In genomic region chr15:31338879-31339557, GRCh38 we compare ENCODE assay signal across 1 cellular context.
TF ChIP-seq lines count a peak whose summit lies in the region.

No MANE protein-coding gene starts in this region.

TF ChIP-seq in GM12878, 131 proteins besides CTCF, POLR2A, EP300 and RAD21 (continued from another document and continues in another):
- TF ChIP-seq ZBTB4 (CRISPR knock-in tag; IDR thresholded peaks at IDR 0.05) (no peak), LARP7 (IDR thresholded peaks at IDR 0.05) (peak; percentile 49; the same call in 1 of the 2 replicates), ZNF384 (IDR thresholded peaks at IDR 0.05; ENCODE audit: borderline replicate concordance, low read depth, low read length) (peak; percentile 21; the same call in 1 of the 2 replicates), ZBTB33 (IDR thresholded peaks at IDR 0.05) (no peak), SREBF1 (IDR thresholded peaks at IDR 0.05; ENCODE audit: low read length) (no peak), NFIC (IDR thresholded peaks at IDR 0.05; ENCODE audit: low read depth, low read length) (peak; percentile 61; the same call in 1 of the 2 replicates), EED (IDR thresholded peaks at IDR 0.05; ENCODE audit: low read depth) (peak; percentile 92), BHLHE40 (IDR thresholded peaks at IDR 0.05; ENCODE audit: borderline replicate concordance in 1 of 2, low read depth in 2 of 2, low read length in 1 of 2) (peak; percentile 39 to 64; a peak in 2 of 4 replicates), HDAC6 (IDR thresholded peaks at IDR 0.05; ENCODE audit: unreplicated experiment) (no peak), SKIL (IDR thresholded peaks at IDR 0.05; ENCODE audit: low read depth, poor library complexity, severe bottlenecking) (peak; percentile 78), GABPA (IDR thresholded peaks at IDR 0.05; ENCODE audit: low read depth) (no peak), USF2 (IDR thresholded peaks at IDR 0.05; ENCODE audit: borderline replicate concordance, low read depth, low read length) (no peak), JUNB (IDR thresholded peaks at IDR 0.05) (0 out of 2 replicates have a peak, but pooled peaks have one; percentile 14), ZZZ3 (IDR thresholded peaks at IDR 0.05; ENCODE audit: control insufficient read depth, insufficient read length, low read depth) (no peak), RAD51 (IDR thresholded peaks at IDR 0.05) (no peak), ZSCAN29 (IDR thresholded peaks at IDR 0.05) (no peak), SMAD1 (IDR thresholded peaks at IDR 0.05; ENCODE audit: low read depth, partially characterized antibody) (peak; percentile 46), MEF2A (IDR thresholded peaks at IDR 0.05; ENCODE audit: insufficient read depth, low read depth, low read length) (peak; percentile 22; the same call in 1 of the 2 replicates), NRF1 (conservative IDR thresholded peaks at IDR 0.05; ENCODE audit: low read depth, low read length) (no peak), IRF4 (IDR thresholded peaks at IDR 0.05; ENCODE audit: low read depth, low read length) (0 out of 2 replicates have a peak, but pooled peaks have one; percentile 9), ETV6 (conservative IDR thresholded peaks at IDR 0.05 in 1 of 2, IDR thresholded peaks at IDR 0.05 in 1 of 2; ENCODE audit: borderline replicate concordance in 1 of 2, low read depth in 1 of 2) (peak in 1 of 2 experiments; percentile 57; a peak in 1 of 4 replicates), MTA2 (IDR thresholded peaks at IDR 0.05; ENCODE audit: low read depth) (peak; percentile 67; the same call in 1 of the 2 replicates), NR2F1 (conservative IDR thresholded peaks at IDR 0.05) (peak; percentile 54; the same call in 1 of the 2 replicates), ELK1 (IDR thresholded peaks at IDR 0.05; ENCODE audit: low read depth, low read length) (no peak), SUZ12 (IDR thresholded peaks at IDR 0.05; ENCODE audit: unreplicated experiment) (no peak), POU2F2 (IDR thresholded peaks at IDR 0.05; ENCODE audit: borderline replicate concordance, low read depth, low read length) (no peak), ZBTB40 (IDR thresholded peaks at IDR 0.05; ENCODE audit: borderline replicate concordance) (no peak; the same call in 1 of the 2 replicates), BCL11A (IDR thresholded peaks at IDR 0.05; ENCODE audit: low read depth, low read length) (peak; percentile 61), ASH2L (IDR thresholded peaks at IDR 0.05; ENCODE audit: borderline replicate concordance, low read depth) (no peak), ZNF24 (IDR thresholded peaks at IDR 0.05) (no peak), CREB1 (IDR thresholded peaks at IDR 0.05; ENCODE audit: low read depth) (no peak), FOXK2 (IDR thresholded peaks at IDR 0.05) (no peak), MYC (IDR thresholded peaks at IDR 0.05; ENCODE audit: insufficient read depth, insufficient read length, insufficient replicate concordance, low read length, severe bottlenecking) (no peak), E2F4 (IDR thresholded peaks at IDR 0.05; ENCODE audit: low read depth, low read length) (no peak), SREBF2 (IDR thresholded peaks at IDR 0.05; ENCODE audit: low read length) (no peak), DPF2 (IDR thresholded peaks at IDR 0.05) (peak; percentile 91), IRF3 (IDR thresholded peaks at IDR 0.05) (0 out of 2 replicates have a peak, but pooled peaks have one; percentile 22), IRF5 (IDR thresholded peaks at IDR 0.05; ENCODE audit: borderline replicate concordance) (no peak), CEBPZ (IDR thresholded peaks at IDR 0.05; ENCODE audit: low read depth, low read length) (no peak)
